In the genomic region with DNA sequence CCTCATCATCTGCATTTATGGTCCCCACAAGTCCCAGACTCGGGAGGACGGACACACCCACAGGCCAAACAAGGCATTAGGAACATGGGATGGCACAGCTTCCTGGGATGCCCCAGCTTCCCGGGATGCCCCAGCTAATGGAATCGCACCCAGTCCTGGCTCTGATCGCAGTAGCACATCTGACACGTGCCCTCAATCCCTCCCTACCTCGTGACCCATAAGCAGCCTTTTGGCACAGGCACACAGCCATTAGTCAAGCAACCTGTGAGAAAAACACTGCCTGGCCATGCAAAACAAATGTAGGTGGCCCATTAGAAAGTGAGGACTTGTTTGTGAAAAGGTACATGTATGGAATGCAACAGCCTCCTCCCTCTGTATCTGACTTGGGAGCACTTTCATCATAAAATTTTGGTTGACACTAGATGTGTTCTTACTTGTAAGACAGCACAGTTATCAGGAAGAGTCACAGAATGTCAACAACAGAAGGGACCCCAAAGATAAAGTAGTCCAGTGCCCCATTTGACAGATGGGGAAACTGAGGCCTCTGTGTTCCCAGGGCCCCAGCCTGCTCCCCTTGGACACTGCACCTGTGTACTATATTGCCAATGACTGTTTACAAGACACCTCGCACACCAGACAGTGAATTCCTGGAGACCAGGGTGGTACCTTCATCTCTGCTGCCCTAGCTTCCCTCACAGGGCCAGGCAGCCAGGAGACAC, we compare ENCODE assay signal across 15 cellular contexts. TPM values are rescaled to one million over a fixed set of nuclear protein-coding genes. Genes with fewer than 3 reads are reported as not detected.
DNase-seq lines count a peak whose midpoint lies in the region; ATAC-seq, FAIRE-seq and TF ChIP-seq lines count a peak whose summit lies in the region.
"Had no signal": no experiment of that assay in that cellular context is flagged by ENCODE, and none has a peak within 500 bp of the region (broad histone marks: within the 10 kb centered on the region; RNA-seq: fewer than 3 reads in every experiment).

No MANE protein-coding gene starts in this region.

- H3K9me1 ChIP-seq in keratinocyte (ENCODE audit: control insufficient read depth, extremely low read depth, insufficient read depth, low read length), result peaks cover 7% of the 10 kb centered on the region

- intact Hi-C loops in Panc1 (cut with micrococcal nuclease; ENCODE audit: unreplicated experiment) (no loop called here), stomach (cut with DNase I; ENCODE audit: low total_unique reads) (no loop called here)

- in situ Hi-C loops in Panc1 (cut with HindIII; ENCODE audit: low pct_unique_long_range_greater_than_20kb, low sequenced_read_pairs), result no loop called here

- H3K9me3 ChIP-seq in HUES48 (ENCODE audit: control insufficient read depth, insufficient read depth, low read length) (no peaks in the 10 kb centered on the region), Panc1 (ENCODE audit: control insufficient read depth, insufficient read depth, low read depth, low read length) (no peaks in the 10 kb centered on the region), keratinocyte (ENCODE audit: control insufficient read depth, low read depth, low read length) (no peaks in the 10 kb centered on the region), stomach (no peaks in the 10 kb centered on the region)

- H3K27me3 ChIP-seq in HUES48 (ENCODE audit: control insufficient read depth, insufficient read depth, low read length), result no peaks in the 10 kb centered on the region
- no peaks in the 10 kb centered on the region for H3K27me3 ChIP-seq in Panc1 (ENCODE audit: control insufficient read depth, insufficient read depth, low read length)
- H3K27me3 ChIP-seq in keratinocyte (ENCODE audit: control insufficient read depth, extremely low read depth, insufficient read depth, low read length), result no peaks in the 10 kb centered on the region
- no peaks in the 10 kb centered on the region for H3K27me3 ChIP-seq in rectal smooth muscle tissue (ENCODE audit: control insufficient read depth, insufficient read depth, low read length)
- no peaks in the 10 kb centered on the region for H3K27me3 ChIP-seq in stomach

- CTCF ChIA-PET in Panc1 (lab: Charles Lee), result interaction anchor here (0.6 kb wide), 1 partner anchor 83 kb away, joined by 3 read pairs; no protein-coding TSS in a partner anchor

- DNase-seq in Panc1 (ENCODE audit: low read depth, low spot score), result no peak
- no peak for DNase-seq in keratinocyte (ENCODE audit: low read depth, low spot score)
- no peak for DNase-seq in stomach
- DNase-seq in HuH-7.5 (ENCODE audit: low spot score), result no peak
- DNase-seq: activated CD8-positive, alpha-beta T cell treated with anti-CD3 and anti-CD28 coated beads, Interleukin-2, amount 10 ng/mL, durations not matched to agents 7 days and 5 days; KG1; NCI-H446; PC-9; stimulated activated CD4-positive, alpha-beta T cell treated with anti-CD3 and anti-CD28 coated beads, Interleukin-12 subunit alpha, Interleukin-12 subunit beta, amount 100 ng/mL, for 4 hours; stimulated activated naive CD8-positive, alpha-beta T cell treated with anti-CD3 and anti-CD28 coated beads, Interleukin-15, Interleukin-2, amounts not matched to agents 100 U/mL and 50 U/mL, for 24 hours; SW 1271 had no signal

- H3K4me1 ChIP-seq in HUES48 (ENCODE audit: control insufficient read depth, insufficient read depth, low read length), result peaks cover 54% of the 10 kb centered on the region
- H3K4me1 ChIP-seq in Panc1 (ENCODE audit: control insufficient read depth, insufficient read depth, low read length), result peaks cover 8% of the 10 kb centered on the region; the same call in 1 of the 2 replicates
- H3K4me1 ChIP-seq in keratinocyte (ENCODE audit: control insufficient read depth, extremely low read depth, insufficient read depth, low read length), result peaks cover 51% of the 10 kb centered on the region
- H3K4me1 ChIP-seq in rectal smooth muscle tissue (ENCODE audit: control insufficient read depth, insufficient read depth, low read length), result peaks cover 31% of the 10 kb centered on the region
- peaks cover 37 to 99% (median 59%) of the 10 kb centered on the region in 4 donors for H3K4me1 ChIP-seq in stomach

- H3K36me3 ChIP-seq in HUES48 (ENCODE audit: control insufficient read depth, insufficient read depth, low read length), result no peaks in the 10 kb centered on the region
- no peaks in the 10 kb centered on the region for H3K36me3 ChIP-seq in Panc1 (ENCODE audit: control insufficient read depth, insufficient read depth, low read length)
- peaks cover 3 to 5% of the 10 kb centered on the region in 2 experiments for H3K36me3 ChIP-seq in keratinocyte (ENCODE audit: control insufficient read depth in 2 of 2, extremely low read depth in 1 of 2, insufficient read depth in 2 of 2, low read length in 2 of 2)
- H3K36me3 ChIP-seq in rectal smooth muscle tissue (ENCODE audit: control insufficient read depth, insufficient read depth, low read length), result no peaks in the 10 kb centered on the region
- no peaks in the 10 kb centered on the region for H3K36me3 ChIP-seq in stomach

- POLR2A ChIA-PET in Panc1 (lab: Charles Lee), result interaction anchor here (0.7 to 0.8 kb wide), 3 partner anchors 9 to 13 kb away, joined by 3 to 4 read pairs (median 4); no protein-coding TSS in a partner anchor

- H3K27ac ChIP-seq in HUES48 (ENCODE audit: low read depth, low read length), result peak overlapping the region; percentile 81
- H3K27ac ChIP-seq in Panc1 (ENCODE audit: low read length), result no peak overlapping the region
- H3K27ac ChIP-seq in keratinocyte (ENCODE audit: control insufficient read depth, insufficient read depth, low read length), result peak overlapping the region; percentile 19
- H3K27ac ChIP-seq in rectal smooth muscle tissue (ENCODE audit: low read depth, low read length), result peak overlapping the region; percentile 33
- H3K27ac ChIP-seq in stomach, result peak overlapping the region in 1 of 5 donors; percentile 57
- H3K27ac ChIP-seq: PC-9 had no signal

- H3K4me2 ChIP-seq in keratinocyte (ENCODE audit: control insufficient read depth, extremely low read depth, insufficient read depth, low read depth, low read length), result peak overlapping the region; percentile 6
- H3K4me2 ChIP-seq: PC-9 had no signal

- peaks cover 8% of the 10 kb centered on the region for H4K20me1 ChIP-seq in keratinocyte (ENCODE audit: control insufficient read depth, extremely low read depth, insufficient read depth, low read length)

- TF ChIP-seq CTCF in Panc1 (IDR thresholded peaks at IDR 0.05), result no peak
- TF ChIP-seq CTCF in keratinocyte (optimal IDR thresholded peaks at IDR 0.05 in 1 of 3, IDR thresholded peaks at IDR 0.05 in 1 of 3, conservative IDR thresholded peaks at IDR 0.05 in 1 of 3; ENCODE audit: extremely low read depth in 1 of 3, insufficient read depth in 2 of 3, low read length in 3 of 3), result no peak
- no peak for TF ChIP-seq CTCF in stomach (IDR thresholded peaks at IDR 0.05)

- no peak overlapping the region for H3K9ac ChIP-seq in HUES48 (ENCODE audit: low read depth, low read length)
- H3K9ac ChIP-seq in keratinocyte (ENCODE audit: control insufficient read depth, extremely low read depth, insufficient read depth, low read length), result no peak overlapping the region
- H3K9ac ChIP-seq in rectal smooth muscle tissue (ENCODE audit: low read length), result no peak overlapping the region

- no peak overlapping the region for H3K4me3 ChIP-seq in HUES48 (ENCODE audit: low read depth, low read length)
- H3K4me3 ChIP-seq in Panc1 (ENCODE audit: low read depth in 2 of 2, low read length in 2 of 2), result no peak overlapping the region
- no peak overlapping the region for H3K4me3 ChIP-seq in keratinocyte (ENCODE audit: control insufficient read depth in 2 of 3, extremely low read depth in 1 of 3, insufficient read depth in 2 of 3, low read depth in 1 of 3, low read length in 3 of 3)
- H3K4me3 ChIP-seq in rectal smooth muscle tissue (ENCODE audit: low read length), result no peak overlapping the region
- no peak overlapping the region for H3K4me3 ChIP-seq in stomach
- H3K4me3 ChIP-seq: PC-9 had no signal

- WGBS in stomach, 5 donors, result 52 to 70% (median 65%) methylated on average over 6 to 8 of the region's 8 CpGs

- TF ChIP-seq POLR2A in stomach (IDR thresholded peaks at IDR 0.05), result no peak

- FAIRE-seq in keratinocyte (lab: Jason Lieb, UNC), result peak; percentile 75
- FAIRE-seq: endothelial cell of umbilical vein had no signal

- BruUV-seq in Panc1 (replicated peaks; lab: Mats Ljungman, UMichigan), result no TSS peak

- ATAC-seq in Panc1 (peak; percentile 20; the same call in 1 of the 2 replicates), GM19351 (IDR thresholded peaks at IDR 0.05; ENCODE audit: unreplicated experiment) (no peak)
- ATAC-seq: activated CD8-positive, alpha-beta T cell treated with anti-CD3 and anti-CD28 coated beads, Interleukin-2, amount 10 ng/mL, durations not matched to agents 7 days and 5 days; stimulated activated naive CD8-positive, alpha-beta T cell treated with anti-CD3 and anti-CD28 coated beads, Interleukin-15, Interleukin-2, amounts not matched to agents 100 U/mL and 50 U/mL, for 24 hours had no signal

- dilution Hi-C loops in keratinocyte (cut with MboI; ENCODE audit: extremely low pct_ligation_motif_present, low sequenced_read_pairs), result no loop called here

- peaks cover 89% of the 10 kb centered on the region for H3K79me2 ChIP-seq in keratinocyte (ENCODE audit: control insufficient read depth, insufficient read depth, low read length)

- no peak overlapping the region for H2AFZ ChIP-seq in keratinocyte (ENCODE audit: control insufficient read depth, low read length)
- H2AFZ ChIP-seq: PC-9 had no signal

- no peak for TF ChIP-seq EP300 in stomach (IDR thresholded peaks at IDR 0.05)

RNA-seq across cellular contexts. Expression of gene DLG5, which starts 34.4 kb away (rescaled TPM):
- 85.6 TPM for total RNA-seq in Panc1 (2021; ENCODE audit: unreplicated experiment)
- polyA plus RNA-seq in Panc1 (2012; ENCODE audit: insufficient read length), result 93.6 TPM
- 9.5 to 35.9 TPM (median 17.2 TPM) in 3 replicates for polyA plus RNA-seq in keratinocyte
- polyA plus RNA-seq in keratinocyte (2011; ENCODE audit: low read depth), result 33.6 TPM
- 15.5 and 21.6 TPM in 2 replicates for polyA plus RNA-seq in keratinocyte (2011; cell fraction: cytosol; rRNA removed)
- 59.9 and 60.9 TPM in 2 replicates for polyA plus RNA-seq in keratinocyte (2011; cell fraction: nucleus; rRNA removed)
- polyA plus RNA-seq in keratinocyte (2012; ENCODE audit: low replicate concordance), result 23.2 and 49.6 TPM in 2 replicates
- 23.1 to 123 TPM (median 41.6 TPM) in 3 replicates for polyA minus RNA-seq in keratinocyte
- 34.3 TPM for polyA minus RNA-seq in keratinocyte (2011; cell fraction: cytosol; rRNA and poly(A)+ RNA removed)
- 61.4 and 75.7 TPM in 2 replicates for polyA minus RNA-seq in keratinocyte (2011; cell fraction: nucleus; rRNA and poly(A)+ RNA removed)
- total RNA-seq in stomach, result 100 to 1,000 TPM in 1 of 5 donors, 10 to 100 TPM in 4; 32.3 to 134 (median 44.8) TPM
- polyA plus RNA-seq in stomach, result 10 to 100 TPM in 2 of 3 donors, 1 to 10 TPM in 1; 9.2 to 21.8 (median 11.5) TPM
